15 cellular contexts compared by ENCODE assay signal in the genomic region with DNA sequence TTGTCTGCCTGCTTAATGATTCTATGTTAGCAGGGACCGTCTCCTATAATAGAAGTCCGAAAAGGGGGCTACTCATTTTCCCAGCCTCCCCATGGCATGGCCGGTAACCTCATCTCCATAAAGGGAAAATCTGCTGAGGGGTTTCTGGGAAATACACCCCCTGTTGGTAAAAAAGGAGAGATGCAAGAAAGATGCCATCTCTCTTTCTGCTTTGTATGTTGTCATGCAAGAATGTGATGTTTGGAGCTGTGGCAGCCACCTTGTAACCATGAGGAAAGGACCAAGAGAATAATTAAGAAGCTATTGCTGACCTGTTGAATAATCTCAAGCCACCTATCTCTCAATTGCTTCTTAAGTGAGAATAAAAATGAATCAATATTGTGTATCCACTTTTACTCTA.
"Had no signal": no experiment of that assay in that cellular context is flagged by ENCODE, and none has a peak within 500 bp of the region (broad histone marks: within the 10 kb centered on the region; RNA-seq: fewer than 3 reads in every experiment).

No MANE protein-coding gene starts in this region.

- H3K27me3 Mint-ChIP-seq: activated CD4-positive, alpha-beta T cell treated with anti-CD3 and anti-CD28 coated beads, Interleukin-2, amount 10 ng/mL, durations not matched to agents 24 days and 14 days had no signal

- H3K27ac ChIP-seq: gastroesophageal sphincter, neural progenitor cell, pancreas, stomach, thoracic aorta had no signal

- H3K36me3 Mint-ChIP-seq: activated naive CD8-positive, alpha-beta T cell treated with anti-CD3 and anti-CD28 coated beads, Interleukin-2, amount 10 ng/mL, durations not matched to agents 7 days and 5 days; neural progenitor cell; WTC11 had no signal

- H3K4me1 Mint-ChIP-seq: activated CD4-positive, alpha-beta T cell treated with anti-CD3 and anti-CD28 coated beads, Interleukin-2, amount 10 ng/mL, durations not matched to agents 24 days and 14 days; activated naive CD8-positive, alpha-beta T cell treated with anti-CD3 and anti-CD28 coated beads, Interleukin-2, amount 10 ng/mL, durations not matched to agents 7 days and 5 days; neural progenitor cell; WTC11 had no signal

- H3K4me2 ChIP-seq: neural progenitor cell had no signal

- H3K27me3 ChIP-seq: neural progenitor cell, pancreas had no signal

- H3K9me3 ChIP-seq: pancreas, stomach, thoracic aorta had no signal

- H3K36me3 ChIP-seq: gastroesophageal sphincter, neural progenitor cell, pancreas, stomach, thoracic aorta had no signal

- H3K4me1 ChIP-seq: gastroesophageal sphincter, neural progenitor cell, pancreas, stomach had no signal

- H3K9me3 Mint-ChIP-seq: activated CD4-positive, alpha-beta T cell treated with anti-CD3 and anti-CD28 coated beads, Interleukin-2, amount 10 ng/mL, durations not matched to agents 24 days and 14 days; activated naive CD8-positive, alpha-beta T cell treated with anti-CD3 and anti-CD28 coated beads, Interleukin-2, amount 10 ng/mL, durations not matched to agents 7 days and 5 days; activated T-helper 1 cell treated with anti-CD3 and anti-CD28 coated beads, Interleukin-12 subunit alpha, Interleukin-12 subunit beta, Interleukin-2, Interleukin-4 antibody, amounts not matched to agents 30 ng/mL and 10 ng/mL and 1 ng/mL, durations not matched to agents 14 hours and 24 hours and 36 hours; neural progenitor cell had no signal

- H3K4me3 Mint-ChIP-seq: activated CD4-positive, alpha-beta T cell treated with anti-CD3 and anti-CD28 coated beads, Interleukin-2, amount 10 ng/mL, durations not matched to agents 24 days and 14 days; activated naive CD8-positive, alpha-beta T cell treated with anti-CD3 and anti-CD28 coated beads, Interleukin-2, amount 10 ng/mL, durations not matched to agents 7 days and 5 days; activated T-helper 1 cell treated with anti-CD3 and anti-CD28 coated beads, Interleukin-12 subunit alpha, Interleukin-12 subunit beta, Interleukin-2, Interleukin-4 antibody, amounts not matched to agents 30 ng/mL and 10 ng/mL and 1 ng/mL, durations not matched to agents 14 hours and 24 hours and 36 hours; neural progenitor cell; WTC11 had no signal

- H3K27ac Mint-ChIP-seq: activated CD4-positive, alpha-beta T cell treated with anti-CD3 and anti-CD28 coated beads, Interleukin-2, amount 10 ng/mL, durations not matched to agents 24 days and 14 days; activated naive CD8-positive, alpha-beta T cell treated with anti-CD3 and anti-CD28 coated beads, Interleukin-2, amount 10 ng/mL, durations not matched to agents 7 days and 5 days; activated T-helper 1 cell treated with anti-CD3 and anti-CD28 coated beads, Interleukin-12 subunit alpha, Interleukin-12 subunit beta, Interleukin-2, Interleukin-4 antibody, amounts not matched to agents 30 ng/mL and 10 ng/mL and 1 ng/mL, durations not matched to agents 14 hours and 24 hours and 36 hours; neural progenitor cell; WTC11 had no signal

- ATAC-seq: gastroesophageal sphincter, left lobe of liver, pancreas, WTC11 had no signal

- DNase-seq: activated CD4-positive, alpha-beta T cell treated with anti-CD3 and anti-CD28 coated beads, Interleukin-2, amount 10 ng/mL, durations not matched to agents 24 days and 14 days; activated naive CD8-positive, alpha-beta T cell treated with anti-CD3 and anti-CD28 coated beads, Interleukin-2, amount 10 ng/mL, durations not matched to agents 7 days and 5 days; aorta; effector CD8-positive, alpha-beta T cell; islet precursor cell; pancreas; stimulated activated CD4-positive, alpha-beta T cell treated with anti-CD3 and anti-CD28 coated beads, Interleukin-1b, Interleukin-23, amount 100 ng/mL, for 48 hours; stomach; T-helper 2 cell had no signal

- H2AFZ ChIP-seq: neural progenitor cell had no signal

- H3K4me3 ChIP-seq: gastroesophageal sphincter, neural progenitor cell, pancreas, stomach, thoracic aorta had no signal
